Comparison of ENCODE assay signal across 13 cellular contexts in the genomic region with DNA sequence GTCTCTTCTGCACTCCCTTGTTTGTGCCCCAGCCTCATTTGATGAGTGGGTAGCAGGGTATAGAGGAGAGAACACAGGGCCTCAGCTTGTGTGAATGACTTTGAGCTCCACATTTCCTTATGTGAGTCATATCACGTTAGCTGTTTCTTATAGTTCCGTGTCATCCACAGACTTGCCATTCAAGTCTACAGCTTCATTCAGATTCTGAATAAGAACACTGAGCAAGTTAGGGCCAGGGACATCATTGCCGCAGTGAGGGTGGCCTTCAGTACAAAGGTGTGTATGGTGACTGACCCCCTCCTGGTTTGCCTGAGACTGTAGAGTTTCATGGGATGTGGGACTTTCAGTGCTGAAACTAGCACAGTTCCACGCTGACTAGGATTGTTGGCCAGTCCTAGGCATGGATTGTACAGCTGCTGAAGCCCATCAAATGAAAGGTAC. TPM values are rescaled to one million over a fixed set of nuclear protein-coding genes. Genes with fewer than 3 reads are reported as not detected.
DNase-seq lines count a peak whose midpoint lies in the region; ATAC-seq, FAIRE-seq and TF ChIP-seq lines count a peak whose summit lies in the region.
"Had no signal": no experiment of that assay in that cellular context is flagged by ENCODE, and none has a peak within 500 bp of the region (broad histone marks: within the 10 kb centered on the region; RNA-seq: fewer than 3 reads in every experiment).

No MANE protein-coding gene starts in this region.

- no peaks in the 10 kb centered on the region for H3K27me3 Mint-ChIP-seq in Calu3 (ENCODE audit: unreplicated experiment)
- H3K27me3 Mint-ChIP-seq in progenitor cell of endocrine pancreas, result no peaks in the 10 kb centered on the region

- H3K4me1 Mint-ChIP-seq in Calu3 (ENCODE audit: low read depth, unreplicated experiment), result peaks cover 14% of the 10 kb centered on the region
- H3K4me1 Mint-ChIP-seq in progenitor cell of endocrine pancreas (ENCODE audit: low read depth), result peaks cover 10% of the 10 kb centered on the region

- H3K4me3 ChIP-seq in endothelial cell of umbilical vein (replicated peaks in 1 of 3; ENCODE audit: insufficient read depth in 1 of 3, low read depth in 1 of 3, low read length in 3 of 3), result no peak overlapping the region
- H3K4me3 ChIP-seq: thoracic aorta had no signal

- peaks cover 19 to 28% of the 10 kb centered on the region in 2 experiments for H3K36me3 ChIP-seq in endothelial cell of umbilical vein (ENCODE audit: control insufficient read depth in 2 of 2, extremely low read depth in 1 of 2, insufficient read depth in 2 of 2, low read length in 2 of 2)

- DNase-seq in Calu3 (peak; percentile 30), HPDE6-E6E7 (ENCODE audit: extremely low spot score) (peak; percentile 64), endothelial cell of umbilical vein (ENCODE audit: low read depth, low spot score) (peak; percentile 56), progenitor cell of endocrine pancreas (ENCODE audit: low spot score, unreplicated experiment) (no peak)
- DNase-seq: central memory CD4-positive, alpha-beta T cell; NCI-H1105; NCI-H524 had no signal

- dilution Hi-C loops in endothelial cell of umbilical vein (cut with MboI; ENCODE audit: extremely low pct_ligation_motif_present, low sequenced_read_pairs), result no loop called here

- TF ChIP-seq CTCF in Calu3 (IDR thresholded peaks at IDR 0.05; ENCODE audit: unreplicated experiment), result no peak
- TF ChIP-seq CTCF in endothelial cell of umbilical vein (IDR thresholded peaks at IDR 0.05; ENCODE audit: extremely low read depth in 1 of 2, insufficient read depth in 1 of 2, low read depth in 1 of 2, low read length in 2 of 2), result no peak
- no peak for TF ChIP-seq CTCF in progenitor cell of endocrine pancreas (IDR thresholded peaks at IDR 0.05; ENCODE audit: unreplicated experiment)

- H3K36me3 Mint-ChIP-seq in Calu3 (ENCODE audit: insufficient read depth, unreplicated experiment) (peaks cover 53% of the 10 kb centered on the region), progenitor cell of endocrine pancreas (ENCODE audit: insufficient read depth) (peaks cover 44% of the 10 kb centered on the region)

- intact Hi-C loops in Calu3 (cut with micrococcal nuclease; ENCODE audit: unreplicated experiment), result no loop called here
- intact Hi-C loops in endothelial cell of umbilical vein (cut with micrococcal nuclease), result no loop called here

- H3K9me1 ChIP-seq in endothelial cell of umbilical vein (replicated peaks; ENCODE audit: control insufficient read depth, extremely low read depth, insufficient read depth, low read length), result no peaks in the 10 kb centered on the region

- H2AFZ ChIP-seq in endothelial cell of umbilical vein (ENCODE audit: low read depth, low read length), result no peak overlapping the region

- H3K79me2 ChIP-seq in endothelial cell of umbilical vein (ENCODE audit: control insufficient read depth, insufficient read depth, low read length), result peaks cover 49% of the 10 kb centered on the region

- H3K27me3 ChIP-seq in endothelial cell of umbilical vein (ENCODE audit: control insufficient read depth in 2 of 2, insufficient read depth in 2 of 2, low read length in 2 of 2), result no peaks in the 10 kb centered on the region

- H3K4me2 ChIP-seq in endothelial cell of umbilical vein (ENCODE audit: insufficient read depth, low read length), result no peak overlapping the region

- H3K27ac ChIP-seq in endothelial cell of umbilical vein (ENCODE audit: insufficient read depth, low read depth, low read length), result peak overlapping the region; percentile 16
- H3K27ac ChIP-seq: thoracic aorta had no signal

- H3K4me3 Mint-ChIP-seq in Calu3 (ENCODE audit: low read depth, unreplicated experiment) (no peak overlapping the region), progenitor cell of endocrine pancreas (ENCODE audit: low read depth) (no peak overlapping the region)
- H3K4me3 Mint-ChIP-seq: activated T-helper 1 cell treated with anti-CD3 and anti-CD28 coated beads, Interleukin-12 subunit alpha, Interleukin-12 subunit beta, Interleukin-2, Interleukin-4 antibody, amounts not matched to agents 30 ng/mL and 10 ng/mL and 1 ng/mL, durations not matched to agents 14 hours and 24 hours and 36 hours had no signal

- H3K27ac Mint-ChIP-seq in Calu3 (ENCODE audit: unreplicated experiment) (peak overlapping the region; percentile 53), progenitor cell of endocrine pancreas (peak overlapping the region; percentile 81)
- H3K27ac Mint-ChIP-seq: activated T-helper 1 cell treated with anti-CD3 and anti-CD28 coated beads, Interleukin-12 subunit alpha, Interleukin-12 subunit beta, Interleukin-2, Interleukin-4 antibody, amounts not matched to agents 30 ng/mL and 10 ng/mL and 1 ng/mL, durations not matched to agents 14 hours and 24 hours and 36 hours had no signal

- no peaks in the 10 kb centered on the region for H3K9me3 ChIP-seq in endothelial cell of umbilical vein (replicated peaks; ENCODE audit: control insufficient read depth, insufficient read depth, low read length)
- H3K9me3 ChIP-seq: thoracic aorta had no signal

- FAIRE-seq in endothelial cell of umbilical vein (lab: Jason Lieb, UNC), result peak; percentile 84
- FAIRE-seq: TTC549 had no signal

- H3K9me3 Mint-ChIP-seq in Calu3 (ENCODE audit: low read depth, unreplicated experiment) (no peaks in the 10 kb centered on the region), progenitor cell of endocrine pancreas (ENCODE audit: low read depth) (no peaks in the 10 kb centered on the region)
- H3K9me3 Mint-ChIP-seq: activated T-helper 1 cell treated with anti-CD3 and anti-CD28 coated beads, Interleukin-12 subunit alpha, Interleukin-12 subunit beta, Interleukin-2, Interleukin-4 antibody, amounts not matched to agents 30 ng/mL and 10 ng/mL and 1 ng/mL, durations not matched to agents 14 hours and 24 hours and 36 hours had no signal

- H4K20me1 ChIP-seq in endothelial cell of umbilical vein (replicated peaks; ENCODE audit: control insufficient read depth, extremely low read depth, insufficient read depth, low read length), result no peaks in the 10 kb centered on the region

- POLR2A ChIA-PET in endothelial cell of umbilical vein (lab: Charles Lee), result interaction anchor here (0.6 kb wide), 1 partner anchor 18 kb away, joined by 6 read pairs; no protein-coding TSS in a partner anchor

- no peak for TF ChIP-seq POLR2A in endothelial cell of umbilical vein (IDR thresholded peaks at IDR 0.05; ENCODE audit: low read depth, low read length)

- peaks cover 32% of the 10 kb centered on the region for H3K4me1 ChIP-seq in endothelial cell of umbilical vein (ENCODE audit: control insufficient read depth, extremely low read depth, insufficient read depth, low read length)

- CTCF ChIA-PET in Calu3 (lab: Charles Lee), result interaction anchor here (0.6 to 1.4 kb wide), 10 partner anchors 9 to 619 kb away, joined by 3 to 13 read pairs (median 4); no protein-coding TSS in a partner anchor
- CTCF ChIA-PET in endothelial cell of umbilical vein (lab: Charles Lee), result interaction anchor here (0.7 to 5.2 kb wide), 14 partner anchors 8 to 623 kb away, joined by 3 to 40 read pairs (median 4); no protein-coding TSS in a partner anchor

- ATAC-seq in HG03108 (IDR thresholded peaks at IDR 0.05; ENCODE audit: unreplicated experiment) (no peak), GM19463 (IDR thresholded peaks at IDR 0.05; ENCODE audit: unreplicated experiment) (no peak), GM19452 (IDR thresholded peaks at IDR 0.05; ENCODE audit: unreplicated experiment) (no peak)

- H3K9ac ChIP-seq in endothelial cell of umbilical vein (replicated peaks; ENCODE audit: extremely low read depth, insufficient read depth, low read length), result no peak overlapping the region

- BruUV-seq in Calu3 (replicated peaks; lab: Mats Ljungman, UMichigan) (no TSS peak), endothelial cell of umbilical vein (replicated peaks; lab: Mats Ljungman, UMichigan) (no TSS peak)

TF ChIP-seq in endothelial cell of umbilical vein, 7 proteins besides CTCF, POLR2A, EP300 and RAD21:
- TF ChIP-seq FOS (IDR thresholded peaks at IDR 0.05; ENCODE audit: borderline replicate concordance, insufficient read depth, low read length) (peak; percentile 75), GATA2 (IDR thresholded peaks at IDR 0.05; ENCODE audit: insufficient read depth, insufficient read length, low read depth, low read length) (no peak), JUN (IDR thresholded peaks at IDR 0.05; ENCODE audit: borderline replicate concordance, insufficient read depth, insufficient read length, low read depth) (peak; percentile 35), EZH2 (IDR thresholded peaks at IDR 0.05; ENCODE audit: borderline replicate concordance, low read depth, low read length, severe bottlenecking) (no peak), POLR2AphosphoS5 (IDR thresholded peaks at IDR 0.05; ENCODE audit: insufficient read depth, low read depth, low read length) (peak; percentile 21), MYC (IDR thresholded peaks at IDR 0.05; ENCODE audit: low read depth, low read length) (no peak)
- TF ChIP-seq, protein P1, sequence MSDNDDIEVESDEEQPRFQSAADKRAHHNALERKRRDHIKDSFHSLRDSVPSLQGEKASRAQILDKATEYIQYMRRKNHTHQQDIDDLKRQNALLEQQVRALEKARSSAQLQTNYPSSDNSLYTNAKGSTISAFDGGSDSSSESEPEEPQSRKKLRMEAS (IDR thresholded peaks at IDR 0.05; ENCODE audit: insufficient read depth, insufficient read length), result no peak

RNA-seq across cellular contexts. Expression of gene KLF3, which starts 23.6 kb away (rescaled TPM):
- total RNA-seq in Calu3 (2022), result 49.9 and 56.6 TPM in 2 replicates
- total RNA-seq in endothelial cell of umbilical vein, result 50.5 and 51.8 TPM in 2 replicates
- 23.7 and 27.7 TPM in 2 replicates for polyA plus RNA-seq in endothelial cell of umbilical vein
- polyA plus RNA-seq in endothelial cell of umbilical vein (2011; cell fraction: cytosol; rRNA removed), result 23.0 and 24.0 TPM in 2 replicates
- polyA plus RNA-seq in endothelial cell of umbilical vein (2011; cell fraction: nucleus; rRNA removed), result 60.4 and 62.4 TPM in 2 replicates
- 22.7 and 26.3 TPM in 2 replicates for polyA plus RNA-seq in endothelial cell of umbilical vein (2012)
- polyA minus RNA-seq in endothelial cell of umbilical vein, result 80.9 and 81.2 TPM in 2 replicates
- 11.0 TPM for polyA minus RNA-seq in endothelial cell of umbilical vein (2011; cell fraction: cytosol; rRNA and poly(A)+ RNA removed)
- 203 and 233 TPM in 2 replicates for polyA minus RNA-seq in endothelial cell of umbilical vein (2011; cell fraction: nucleus; rRNA and poly(A)+ RNA removed)
- total RNA-seq in progenitor cell of endocrine pancreas, result 97.1 and 98.7 TPM in 2 replicates
